In genomic region chr7:102167254-102167653, GRCh38 we compare ENCODE assay signal across 27 cellular contexts.
"Had no signal": no experiment of that assay in that cellular context is flagged by ENCODE, and none has a peak within 500 bp of the region (broad histone marks: within the 10 kb centered on the region; RNA-seq: fewer than 3 reads in every experiment).

No MANE protein-coding gene starts in this region.

- H3K79me2 ChIP-seq: parathyroid adenoma had no signal

- H3K9me3 ChIP-seq: ovary, prostate gland, right lobe of liver, sigmoid colon, suprapubic skin, testis, tibial artery, upper lobe of right lung, uterus had no signal

- H3K36me3 Mint-ChIP-seq: natural killer cell; stimulated activated effector memory CD8-positive, alpha-beta T cell treated with anti-CD3 and anti-CD28 coated beads, Interleukin-12 subunit alpha, Interleukin-12 subunit beta, amount 100 ng/mL, for 72 hours had no signal

- H3K4me3 Mint-ChIP-seq: naive B cell; natural killer cell; nephron; neural progenitor cell; stimulated activated effector memory CD8-positive, alpha-beta T cell treated with anti-CD3 and anti-CD28 coated beads, Interleukin-12 subunit alpha, Interleukin-12 subunit beta, amount 100 ng/mL, for 72 hours; stimulated activated naive CD8-positive, alpha-beta T cell treated with anti-CD3 and anti-CD28 coated beads, Interleukin-15, amount 100 ng/mL, for 72 hours had no signal

- H3K36me3 ChIP-seq: neural progenitor cell, ovary, prostate gland, uterus had no signal

- H3K4me3 ChIP-seq: neural progenitor cell, ovary, prostate gland, right lobe of liver, sigmoid colon, suprapubic skin, testis, tibial artery, upper lobe of right lung, uterus had no signal

- FAIRE-seq: small intestine had no signal

- H3K27me3 ChIP-seq: neural progenitor cell, ovary, right lobe of liver, sigmoid colon, suprapubic skin, testis, tibial artery, upper lobe of right lung, uterus had no signal

- H3K9me3 Mint-ChIP-seq: naive B cell; natural killer cell; nephron; neural progenitor cell; stimulated activated effector memory CD8-positive, alpha-beta T cell treated with anti-CD3 and anti-CD28 coated beads, Interleukin-12 subunit alpha, Interleukin-12 subunit beta, amount 100 ng/mL, for 72 hours; stimulated activated naive CD8-positive, alpha-beta T cell treated with anti-CD3 and anti-CD28 coated beads, Interleukin-15, amount 100 ng/mL, for 72 hours had no signal

- DNase-seq: naive B cell; natural killer cell; occipital lobe; ovary; right cardiac atrium; right lobe of liver; sigmoid colon; small intestine; stimulated activated CD4-positive, alpha-beta T cell treated with anti-CD3 and anti-CD28 coated beads, Interleukin-15, amount 100 ng/mL, for 24 hours; stimulated activated CD4-positive, alpha-beta T cell treated with anti-CD3 and anti-CD28 coated beads, Interleukin-2, amount 100 ng/mL, for 24 hours; stimulated activated CD4-positive, alpha-beta T cell treated with anti-CD3 and anti-CD28 coated beads, Interleukin-2, amount 100 ng/mL, for 48 hours; stimulated activated CD4-positive, alpha-beta T cell treated with anti-CD3 and anti-CD28 coated beads, Interleukin-4, amount 100 ng/mL, for 24 hours; stimulated activated naive CD4-positive, alpha-beta T cell; stimulated activated naive CD8-positive, alpha-beta T cell treated with anti-CD3 and anti-CD28 coated beads, Interleukin-15, amount 100 ng/mL, for 72 hours; stimulated activated naive CD8-positive, alpha-beta T cell treated with anti-CD3 and anti-CD28 coated beads, Interleukin-15, Interleukin-2, amounts not matched to agents 100 U/mL and 50 U/mL, for 24 hours; substantia nigra; testis; tibial artery; trophoblast cell; upper lobe of right lung; uterus had no signal

- H3K4me2 ChIP-seq: neural progenitor cell had no signal

- H3K27ac Mint-ChIP-seq: naive B cell, natural killer cell had no signal

- ATAC-seq: natural killer cell; right cardiac atrium; stimulated activated effector memory CD8-positive, alpha-beta T cell treated with anti-CD3 and anti-CD28 coated beads, Interleukin-12 subunit alpha, Interleukin-12 subunit beta, amount 100 ng/mL, for 72 hours; stimulated activated naive CD8-positive, alpha-beta T cell treated with anti-CD3 and anti-CD28 coated beads, Interleukin-15, amount 100 ng/mL, for 72 hours; stimulated activated naive CD8-positive, alpha-beta T cell treated with anti-CD3 and anti-CD28 coated beads, Interleukin-15, Interleukin-2, amounts not matched to agents 100 U/mL and 50 U/mL, for 24 hours; upper lobe of right lung had no signal

- H3K27ac ChIP-seq: neural progenitor cell, ovary, parathyroid adenoma, prostate gland, right lobe of liver, sigmoid colon, suprapubic skin, testis, tibial artery, upper lobe of right lung, uterus had no signal

- H3K27me3 Mint-ChIP-seq: naive B cell; stimulated activated naive CD8-positive, alpha-beta T cell treated with anti-CD3 and anti-CD28 coated beads, Interleukin-15, amount 100 ng/mL, for 72 hours had no signal

- H3K4me1 ChIP-seq: parathyroid adenoma, prostate gland, sigmoid colon, suprapubic skin, testis, tibial artery, upper lobe of right lung, uterus had no signal

- H3K9ac ChIP-seq: neural progenitor cell, parathyroid adenoma had no signal

- H2AFZ ChIP-seq: neural progenitor cell, parathyroid adenoma had no signal

- H3K4me1 Mint-ChIP-seq: stimulated activated effector memory CD8-positive, alpha-beta T cell treated with anti-CD3 and anti-CD28 coated beads, Interleukin-12 subunit alpha, Interleukin-12 subunit beta, amount 100 ng/mL, for 72 hours had no signal
